1 cellular context compared by ENCODE assay signal in the genomic region with DNA sequence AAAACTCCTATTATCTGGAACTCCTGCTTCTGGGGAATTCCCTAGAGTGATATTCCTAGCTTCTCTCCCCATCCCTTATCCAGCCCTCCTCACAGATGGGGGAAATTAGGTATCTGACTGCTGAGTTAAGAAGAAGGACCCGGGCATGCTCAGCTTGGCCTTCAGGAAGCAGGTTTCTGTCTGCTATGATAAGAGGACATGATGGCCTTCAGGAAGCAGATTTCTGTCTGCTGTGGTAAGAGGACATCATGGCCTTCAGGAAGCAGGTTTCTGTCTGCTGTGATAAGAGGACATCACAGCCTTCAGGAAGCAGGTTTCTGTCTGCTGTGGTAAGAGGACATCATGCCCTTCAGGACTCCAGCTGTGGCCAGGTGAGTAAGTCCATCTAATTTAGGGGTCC.
TF ChIP-seq lines count a peak whose summit lies in the region.

No MANE protein-coding gene starts in this region.

TF ChIP-seq in K562, 482 proteins besides CTCF, POLR2A, EP300 and RAD21 (continued from another document):
- TF ChIP-seq, protein P1, sequence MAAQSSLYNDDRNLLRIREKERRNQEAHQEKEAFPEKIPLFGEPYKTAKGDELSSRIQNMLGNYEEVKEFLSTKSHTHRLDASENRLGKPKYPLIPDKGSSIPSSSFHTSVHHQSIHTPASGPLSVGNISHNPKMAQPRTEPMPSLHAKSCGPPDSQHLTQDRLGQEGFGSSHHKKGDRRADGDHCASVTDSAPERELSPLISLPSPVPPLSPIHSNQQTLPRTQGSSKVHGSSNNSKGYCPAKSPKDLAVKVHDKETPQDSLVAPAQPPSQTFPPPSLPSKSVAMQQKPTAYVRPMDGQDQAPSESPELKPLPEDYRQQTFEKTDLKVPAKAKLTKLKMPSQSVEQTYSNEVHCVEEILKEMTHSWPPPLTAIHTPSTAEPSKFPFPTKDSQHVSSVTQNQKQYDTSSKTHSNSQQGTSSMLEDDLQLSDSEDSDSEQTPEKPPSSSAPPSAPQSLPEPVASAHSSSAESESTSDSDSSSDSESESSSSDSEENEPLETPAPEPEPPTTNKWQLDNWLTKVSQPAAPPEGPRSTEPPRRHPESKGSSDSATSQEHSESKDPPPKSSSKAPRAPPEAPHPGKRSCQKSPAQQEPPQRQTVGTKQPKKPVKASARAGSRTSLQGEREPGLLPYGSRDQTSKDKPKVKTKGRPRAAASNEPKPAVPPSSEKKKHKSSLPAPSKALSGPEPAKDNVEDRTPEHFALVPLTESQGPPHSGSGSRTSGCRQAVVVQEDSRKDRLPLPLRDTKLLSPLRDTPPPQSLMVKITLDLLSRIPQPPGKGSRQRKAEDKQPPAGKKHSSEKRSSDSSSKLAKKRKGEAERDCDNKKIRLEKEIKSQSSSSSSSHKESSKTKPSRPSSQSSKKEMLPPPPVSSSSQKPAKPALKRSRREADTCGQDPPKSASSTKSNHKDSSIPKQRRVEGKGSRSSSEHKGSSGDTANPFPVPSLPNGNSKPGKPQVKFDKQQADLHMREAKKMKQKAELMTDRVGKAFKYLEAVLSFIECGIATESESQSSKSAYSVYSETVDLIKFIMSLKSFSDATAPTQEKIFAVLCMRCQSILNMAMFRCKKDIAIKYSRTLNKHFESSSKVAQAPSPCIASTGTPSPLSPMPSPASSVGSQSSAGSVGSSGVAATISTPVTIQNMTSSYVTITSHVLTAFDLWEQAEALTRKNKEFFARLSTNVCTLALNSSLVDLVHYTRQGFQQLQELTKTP (IDR thresholded peaks at IDR 0.05; ENCODE audit: low read depth in 1 of 2, partially characterized antibody in 2 of 2) = no peak
TF ChIP-seq in K562: peak in this region for 61.
